In the genomic region with DNA sequence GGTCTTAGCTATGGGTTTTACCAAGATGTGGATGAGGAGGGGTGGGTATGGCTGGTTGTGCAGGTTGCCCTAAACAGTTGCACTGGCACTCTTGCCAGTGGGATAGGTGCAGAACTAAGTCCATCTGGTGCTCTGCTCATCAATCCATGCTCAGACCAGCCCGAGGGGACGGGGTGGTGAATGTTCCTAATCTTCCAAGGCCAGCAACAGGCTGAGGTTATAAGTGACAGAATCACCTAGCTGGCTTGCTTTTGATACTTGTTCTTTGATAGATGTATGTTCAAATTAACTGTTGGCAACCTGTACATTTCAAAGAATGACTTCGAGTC, we compare ENCODE assay signal across 18 cellular contexts. TPM values are rescaled to one million over a fixed set of nuclear protein-coding genes. Genes with fewer than 3 reads are reported as not detected.
A peak's percentile ranks its signal among the peaks of the same experiment; 100 is the strongest.
DNase-seq lines count a peak whose midpoint lies in the region; ATAC-seq, FAIRE-seq and TF ChIP-seq lines count a peak whose summit lies in the region.
"Had no signal": no experiment of that assay in that cellular context is flagged by ENCODE, and none has a peak within 500 bp of the region (broad histone marks: within the 10 kb centered on the region; RNA-seq: fewer than 3 reads in every experiment).

No MANE protein-coding gene starts in this region.

- no peak overlapping the region for H3K27ac ChIP-seq in CD4-positive, alpha-beta T cell (ENCODE audit: low read depth, low read length)
- no peak overlapping the region for H3K27ac ChIP-seq in prostate gland
- H3K27ac ChIP-seq: gastroesophageal sphincter had no signal

- no peak overlapping the region for H3K4me3 ChIP-seq in prostate gland
- H3K4me3 ChIP-seq: gastroesophageal sphincter, lung, skin epidermis had no signal

- ATAC-seq in CD4-positive, alpha-beta T cell (ENCODE audit: poor library complexity) = no peak
- ATAC-seq in activated CD8-positive, alpha-beta T cell treated with anti-CD3 and anti-CD28 coated beads for 36 hours = no peak
- ATAC-seq in naive B cell (ENCODE audit: low read depth in 2 of 2) = no peak
- no peak for ATAC-seq in HG03571 (IDR thresholded peaks at IDR 0.05; ENCODE audit: unreplicated experiment)

- H3K4me1 Mint-ChIP-seq in CD4-positive, alpha-beta T cell (ENCODE audit: low read depth) = peaks cover 63% of the 10 kb centered on the region
- peaks cover 64% of the 10 kb centered on the region for H3K4me1 Mint-ChIP-seq in activated CD8-positive, alpha-beta T cell treated with anti-CD3 and anti-CD28 coated beads for 36 hours (ENCODE audit: low read depth)
- H3K4me1 Mint-ChIP-seq in naive B cell = peaks cover 46 to 58% (median 55%) of the 10 kb centered on the region in 3 donors
- peaks cover 59% of the 10 kb centered on the region for H3K4me1 Mint-ChIP-seq in activated T-helper 2 cell treated with anti-CD3 and anti-CD28 coated beads, Interferon-gamma antibody, Interleukin-2, Interleukin-4, amounts not matched to agents 10 μg/mL and 5 μg/mL and 100 μg/mL, durations not matched to agents 14 hours and 24 hours and 36 hours (ENCODE audit: low read depth)

- H3K36me3 ChIP-seq in prostate gland = no peaks in the 10 kb centered on the region
- H3K36me3 ChIP-seq: gastroesophageal sphincter had no signal

- intact Hi-C loops in CD4-positive, alpha-beta T cell (cut with DNase I, micrococcal nuclease) = no loop called here
- intact Hi-C loops in activated CD8-positive, alpha-beta T cell treated with anti-CD3 and anti-CD28 coated beads for 36 hours (cut with micrococcal nuclease) = no loop called here
- intact Hi-C loops in prostate gland (cut with DNase I) = no loop called here
- intact Hi-C loops in activated T-helper 2 cell treated with anti-CD3 and anti-CD28 coated beads, Interferon-gamma antibody, Interleukin-2, Interleukin-4, amounts not matched to agents 10 μg/mL and 5 μg/mL and 100 μg/mL, durations not matched to agents 14 hours and 24 hours and 36 hours (cut with micrococcal nuclease) = loop anchor here (1.0 kb wide), 1 partner anchor 31 kb away; no protein-coding TSS in a partner anchor

- CTCF ChIA-PET in CD4-positive, alpha-beta T cell (lab: Charles Lee) = interaction anchor here (1.7 kb wide), 1 partner anchor 68 kb away, joined by 10 read pairs; no protein-coding TSS in a partner anchor
- CTCF ChIA-PET in activated CD8-positive, alpha-beta T cell treated with anti-CD3 and anti-CD28 coated beads for 36 hours (lab: Charles Lee) = interaction anchor here (0.7 to 4.0 kb wide), 10 partner anchors 9 to 222 kb away, joined by 3 to 54 read pairs (median 5); a partner anchor contains a TSS

- H3K4me1 ChIP-seq in prostate gland (replicated peaks) = no peaks in the 10 kb centered on the region
- H3K4me1 ChIP-seq: gastroesophageal sphincter had no signal

- TF ChIP-seq POLR2A in GM12892 (IDR thresholded peaks at IDR 0.05; ENCODE audit: low read depth, low read length) (no peak), prostate gland (IDR thresholded peaks at IDR 0.05) (no peak)

- DNase-seq in CD4-positive, alpha-beta T cell = no peak
- DNase-seq in GM12892 (ENCODE audit: insufficient read length) (no peak), naive B cell (no peak), prostate gland (ENCODE audit: low spot score) (no peak)
- DNase-seq in activated CD8-positive, alpha-beta T cell treated with anti-CD3 and anti-CD28 coated beads for 36 hours = no peak
- DNase-seq in activated T-helper 2 cell treated with anti-CD3 and anti-CD28 coated beads, Interferon-gamma antibody, Interleukin-2, Interleukin-4, amounts not matched to agents 10 μg/mL and 5 μg/mL and 100 μg/mL, durations not matched to agents 14 hours and 24 hours and 36 hours (ENCODE audit: low spot score) = no peak
- DNase-seq: activated naive CD4-positive, alpha-beta T cell treated with Interleukin-2 at 50 U/mL for 16 hours; DMS53; NCI-H82; stimulated activated CD4-positive, alpha-beta T cell treated with anti-CD3 and anti-CD28 coated beads, Interleukin-4, amount 100 ng/mL, for 4 hours; stimulated activated CD8-positive, alpha-beta memory T cell treated with anti-CD3 and anti-CD28 coated beads, Interleukin-4, amount 100 ng/mL, for 48 hours had no signal

- no peaks in the 10 kb centered on the region for H3K36me3 Mint-ChIP-seq in CD4-positive, alpha-beta T cell (ENCODE audit: low read depth)
- no peaks in the 10 kb centered on the region for H3K36me3 Mint-ChIP-seq in activated CD8-positive, alpha-beta T cell treated with anti-CD3 and anti-CD28 coated beads for 36 hours (ENCODE audit: low read depth)
- H3K36me3 Mint-ChIP-seq in naive B cell = no peaks in the 10 kb centered on the region
- peaks cover 4% of the 10 kb centered on the region for H3K36me3 Mint-ChIP-seq in activated T-helper 2 cell treated with anti-CD3 and anti-CD28 coated beads, Interferon-gamma antibody, Interleukin-2, Interleukin-4, amounts not matched to agents 10 μg/mL and 5 μg/mL and 100 μg/mL, durations not matched to agents 14 hours and 24 hours and 36 hours (ENCODE audit: low read depth)

- H3K27ac Mint-ChIP-seq in CD4-positive, alpha-beta T cell = peak overlapping the region; percentile 43
- peak overlapping the region; percentile 73 for H3K27ac Mint-ChIP-seq in activated CD8-positive, alpha-beta T cell treated with anti-CD3 and anti-CD28 coated beads for 36 hours
- H3K27ac Mint-ChIP-seq in naive B cell = peak overlapping the region in 4 of 6 donors; percentile 2 to 71 (median 28)
- no peak overlapping the region for H3K27ac Mint-ChIP-seq in activated T-helper 2 cell treated with anti-CD3 and anti-CD28 coated beads, Interferon-gamma antibody, Interleukin-2, Interleukin-4, amounts not matched to agents 10 μg/mL and 5 μg/mL and 100 μg/mL, durations not matched to agents 14 hours and 24 hours and 36 hours

- WGBS in prostate gland = 82% methylated on average over 3 of the region's 3 CpGs

- H3K27me3 Mint-ChIP-seq in CD4-positive, alpha-beta T cell = no peaks in the 10 kb centered on the region
- peaks cover 4% of the 10 kb centered on the region for H3K27me3 Mint-ChIP-seq in activated CD8-positive, alpha-beta T cell treated with anti-CD3 and anti-CD28 coated beads for 36 hours
- H3K27me3 Mint-ChIP-seq in naive B cell = no peaks in the 10 kb centered on the region
- H3K27me3 Mint-ChIP-seq in activated T-helper 2 cell treated with anti-CD3 and anti-CD28 coated beads, Interferon-gamma antibody, Interleukin-2, Interleukin-4, amounts not matched to agents 10 μg/mL and 5 μg/mL and 100 μg/mL, durations not matched to agents 14 hours and 24 hours and 36 hours (ENCODE audit: low read depth) = peaks cover 34% of the 10 kb centered on the region

- peak overlapping the region; percentile 21 for H3K4me3 Mint-ChIP-seq in CD4-positive, alpha-beta T cell
- H3K4me3 Mint-ChIP-seq in activated CD8-positive, alpha-beta T cell treated with anti-CD3 and anti-CD28 coated beads for 36 hours = no peak overlapping the region
- peak overlapping the region in 6 of 8 donors; percentile 24 to 80 (median 52) for H3K4me3 Mint-ChIP-seq in naive B cell
- no peak overlapping the region for H3K4me3 Mint-ChIP-seq in activated T-helper 2 cell treated with anti-CD3 and anti-CD28 coated beads, Interferon-gamma antibody, Interleukin-2, Interleukin-4, amounts not matched to agents 10 μg/mL and 5 μg/mL and 100 μg/mL, durations not matched to agents 14 hours and 24 hours and 36 hours (ENCODE audit: low read depth)

- no peaks in the 10 kb centered on the region for H3K9me3 ChIP-seq in CD4-positive, alpha-beta T cell (ENCODE audit: control insufficient read depth, low read length)
- no peaks in the 10 kb centered on the region for H3K9me3 ChIP-seq in prostate gland
- H3K9me3 ChIP-seq: gastroesophageal sphincter had no signal

- POLR2A ChIA-PET in CD4-positive, alpha-beta T cell (lab: Charles Lee) = interaction anchor here (0.7 to 3.4 kb wide), 2 partner anchors 16 to 24 kb away, joined by 3 to 12 read pairs; no protein-coding TSS in a partner anchor
- POLR2A ChIA-PET in activated CD8-positive, alpha-beta T cell treated with anti-CD3 and anti-CD28 coated beads for 36 hours (lab: Charles Lee) = interaction anchor here (0.7 to 3.0 kb wide), 13 partner anchors 14 to 327 kb away, joined by 3 to 25 read pairs (median 4); a partner anchor contains a TSS

- no peaks in the 10 kb centered on the region for H3K27me3 ChIP-seq in CD4-positive, alpha-beta T cell (ENCODE audit: control insufficient read depth, insufficient read depth, low read length)
- no peaks in the 10 kb centered on the region for H3K27me3 ChIP-seq in prostate gland (replicated peaks; ENCODE audit: insufficient read depth)
- H3K27me3 ChIP-seq: gastroesophageal sphincter had no signal

- peak; percentile 50 for FAIRE-seq in GM12892 (lab: Jason Lieb, UNC)
- FAIRE-seq: H1 had no signal

- no peaks in the 10 kb centered on the region for H3K9me3 Mint-ChIP-seq in CD4-positive, alpha-beta T cell
- no peaks in the 10 kb centered on the region for H3K9me3 Mint-ChIP-seq in activated CD8-positive, alpha-beta T cell treated with anti-CD3 and anti-CD28 coated beads for 36 hours
- H3K9me3 Mint-ChIP-seq in naive B cell = no peaks in the 10 kb centered on the region
- no peaks in the 10 kb centered on the region for H3K9me3 Mint-ChIP-seq in activated T-helper 2 cell treated with anti-CD3 and anti-CD28 coated beads, Interferon-gamma antibody, Interleukin-2, Interleukin-4, amounts not matched to agents 10 μg/mL and 5 μg/mL and 100 μg/mL, durations not matched to agents 14 hours and 24 hours and 36 hours

- TF ChIP-seq CTCF in CD4-positive, alpha-beta T cell (IDR thresholded peaks at IDR 0.05) = no peak
- TF ChIP-seq CTCF in activated CD8-positive, alpha-beta T cell treated with anti-CD3 and anti-CD28 coated beads for 36 hours (IDR thresholded peaks at IDR 0.05) = no peak
- TF ChIP-seq CTCF in prostate gland (IDR thresholded peaks at IDR 0.05) = no peak

RNA-seq across cellular contexts. Expression of a gene that starts 53.5 kb away (rescaled TPM):
- total RNA-seq in CD4-positive, alpha-beta T cell = 1 to 10 TPM in 1 of 2 experiments, under 1 TPM in 1; 0.99 to 1.0 TPM
- polyA plus RNA-seq in GM12892 (2012; ENCODE audit: missing spikeins) = 0.42 TPM
- under 1 TPM; 0.81 to 0.83 TPM for total RNA-seq in activated CD8-positive, alpha-beta T cell treated with anti-CD3 and anti-CD28 coated beads for 36 hours
- polyA plus RNA-seq in naive B cell (ENCODE audit: low read depth in 6 of 6) = 1 to 10 TPM in 2 of 6 donors, under 1 TPM in 4; 0.27 to 1.4 (median 0.66) TPM
- 1 to 10 TPM; 1.0 to 6.5 TPM for total RNA-seq in prostate gland
- 1.1 TPM in 2 replicates for total RNA-seq in activated T-helper 2 cell treated with anti-CD3 and anti-CD28 coated beads, Interferon-gamma antibody, Interleukin-2, Interleukin-4, amounts not matched to agents 10 μg/mL and 5 μg/mL and 100 μg/mL, durations not matched to agents 14 hours and 24 hours and 36 hours
- total RNA-seq: dermis microvascular lymphatic vessel endothelial cell, H1 had no signal
- polyA plus RNA-seq: H1 had no signal

RNA-seq across cellular contexts. Expression of a gene that starts 58.2 kb away (rescaled TPM):
- total RNA-seq in CD4-positive, alpha-beta T cell = not detected
- 0.66 TPM for polyA plus RNA-seq in GM12892 (2012; ENCODE audit: missing spikeins)
- not detected for total RNA-seq in activated CD8-positive, alpha-beta T cell treated with anti-CD3 and anti-CD28 coated beads for 36 hours
- polyA plus RNA-seq in naive B cell (ENCODE audit: low read depth in 6 of 6) = under 1 TPM in 2 of 6 donors, not detected in 4; 0.57 to 0.90 TPM
- not detected for total RNA-seq in prostate gland
- not detected in 2 replicates for total RNA-seq in activated T-helper 2 cell treated with anti-CD3 and anti-CD28 coated beads, Interferon-gamma antibody, Interleukin-2, Interleukin-4, amounts not matched to agents 10 μg/mL and 5 μg/mL and 100 μg/mL, durations not matched to agents 14 hours and 24 hours and 36 hours
- total RNA-seq: dermis microvascular lymphatic vessel endothelial cell, gastroesophageal sphincter, H1 had no signal
- polyA plus RNA-seq: esophagus, H1 had no signal

Comparison
In these comparisons a context has a peak if more than half of its experiments do, and no peak if none do; other contexts are left out.
1. H3K4me3 Mint-ChIP-seq: peak in CD4-positive, alpha-beta T cell (single experiment) and naive B cell (6 of 8); none in activated CD8-positive, alpha-beta T cell treated with anti-CD3 and anti-CD28 coated beads for 36 hours (single experiment) and activated T-helper 2 cell treated with anti-CD3 and anti-CD28 coated beads, Interferon-gamma antibody, Interleukin-2, Interleukin-4, amounts not matched to agents 10 μg/mL and 5 μg/mL and 100 μg/mL, durations not matched to agents 14 hours and 24 hours and 36 hours (single experiment).